27 cellular contexts compared by ENCODE assay signal in the genomic region with DNA sequence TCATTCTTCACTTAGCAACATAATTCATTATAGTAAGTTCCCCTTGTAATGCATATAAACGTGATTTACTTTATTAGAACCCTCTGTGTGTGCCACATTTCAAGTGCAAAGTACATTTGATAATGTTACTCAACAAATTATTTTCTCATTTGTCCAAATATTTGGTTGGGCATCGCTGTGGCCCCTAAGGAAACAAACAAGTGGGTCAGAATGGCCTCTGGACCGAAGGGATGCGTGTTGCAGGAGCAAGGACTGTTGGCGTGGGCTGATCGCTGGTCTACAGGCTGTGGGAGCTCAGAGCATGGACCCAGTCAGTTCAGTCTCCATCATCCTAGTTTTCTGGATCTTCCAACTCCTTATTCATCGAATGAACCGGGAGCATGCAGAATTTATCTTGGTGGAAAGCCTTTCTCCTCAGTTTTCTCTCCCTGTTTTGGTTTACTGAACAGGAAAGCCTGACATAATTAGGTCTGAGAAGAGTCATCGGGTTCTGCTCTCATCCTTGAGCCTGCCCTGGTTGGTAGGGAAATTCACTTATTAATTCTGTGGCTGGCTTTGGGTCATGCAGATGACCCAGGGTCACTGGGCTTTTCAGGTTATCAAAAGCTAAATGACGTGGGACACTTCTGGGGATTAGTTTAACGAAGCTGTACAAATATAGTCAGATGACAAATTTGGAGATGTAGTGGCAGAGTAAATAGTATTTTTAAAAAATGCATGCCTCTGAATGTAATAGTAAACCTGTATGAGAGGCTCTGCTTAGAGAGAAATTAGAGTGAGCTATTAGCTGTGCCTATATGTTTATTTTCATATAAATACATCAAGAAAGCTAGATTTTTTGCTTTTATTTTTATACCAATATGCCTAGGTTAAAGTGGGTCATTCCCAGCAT.
A peak's percentile ranks its signal among the peaks of the same experiment; 100 is the strongest.
DNase-seq lines count a peak whose midpoint lies in the region; ATAC-seq, FAIRE-seq and TF ChIP-seq lines count a peak whose summit lies in the region.
"Had no signal": no experiment of that assay in that cellular context is flagged by ENCODE, and none has a peak within 500 bp of the region (broad histone marks: within the 10 kb centered on the region; RNA-seq: fewer than 3 reads in every experiment).

No MANE protein-coding gene starts in this region.

- WGBS in H9 (ENCODE audit: extremely low coverage, insufficient read length, low lambda C conversion rate): no CpG with 5 or more reads among the region's 11 CpGs
- 26% methylated on average over 11 of the region's 11 CpGs for WGBS in right lobe of liver (ENCODE audit: insufficient coverage, low coverage, low lambda C conversion rate, missing lambda C conversion rate)

- no peak overlapping the region for H3K4me3 Mint-ChIP-seq in H9
- H3K4me3 Mint-ChIP-seq: CD8-positive, alpha-beta T cell; T-cell had no signal

- no peak overlapping the region for H2BK20ac ChIP-seq in H9 (ENCODE audit: low read depth, low read length, poor library complexity, severe bottlenecking)

- no peaks in the 10 kb centered on the region for H3K23me2 ChIP-seq in H9 (ENCODE audit: insufficient read length, low read depth, low read length, poor library complexity, severe bottlenecking)

- H3K14ac ChIP-seq in H9 (ENCODE audit: insufficient read depth, low read length): no peak overlapping the region

- H4K20me1 ChIP-seq in H9 (ENCODE audit: control insufficient read depth, insufficient read depth, insufficient read length): no peaks in the 10 kb centered on the region

- H3K4me2 ChIP-seq in H9 (ENCODE audit: insufficient read depth, insufficient read length, low read length): no peak overlapping the region
- H3K4me2 ChIP-seq: A549; BLaER1 treated with 17β-estradiol and CSF1 and Interleukin-3, amounts not matched to agents 10 nM and 100 nM; PC-9 had no signal

- no peak overlapping the region for H2AFZ ChIP-seq in H9 (ENCODE audit: low read length)
- H2AFZ ChIP-seq: PC-9 had no signal

- H3K56ac ChIP-seq in H9 (ENCODE audit: insufficient read length, low read depth, low read length): no peak overlapping the region

- H3K27me3 ChIP-seq in H9 (ENCODE audit: insufficient read depth, low read length) (no peaks in the 10 kb centered on the region), right lobe of liver (no peaks in the 10 kb centered on the region)
- H3K27me3 ChIP-seq: BLaER1 treated with 17β-estradiol and CSF1 and Interleukin-3, amounts not matched to agents 10 nM and 100 nM had no signal

- no peaks in the 10 kb centered on the region for H3K79me1 ChIP-seq in H9 (ENCODE audit: insufficient read depth, low read depth, low read length, poor library complexity, severe bottlenecking)

- peak; percentile 94 for DNase-seq in DMS53 (lab: John Stamatoyannopoulos, UW)
- DNase-seq in H9: peak; percentile 10
- peak; percentile 80 for DNase-seq in SHP77 treated with DMSO at 0.1 percent for 48 hours (lab: John Stamatoyannopoulos, UW)
- peak; percentile 72 to 89 (median 87) for DNase-seq in right lobe of liver
- no peak for DNase-seq in omental fat pad (ENCODE audit: low spot score)
- no peak for DNase-seq in GM12892 (ENCODE audit: insufficient read length)
- DNase-seq in hepatic stellate cell (ENCODE audit: low spot score): no peak
- DNase-seq: AML-193; Caco-2; CD8-positive, alpha-beta T cell; DMS79 treated with DMSO at 0.1 percent for 48 hours; GF-D8; Karpas-422; MV-4-11; NCI-H1105; NCI-H1436 treated with DMSO at 0.1 percent for 48 hours; NCI-H2029; NCI-H446 treated with DMSO at 0.1 percent for 48 hours; NCI-H69; PC-9; T-cell had no signal

- no peak overlapping the region for H2BK12ac ChIP-seq in H9 (ENCODE audit: insufficient read length, low read depth, low read length)

- no peaks in the 10 kb centered on the region for H3K36me3 ChIP-seq in right lobe of liver

- H3K4me3 ChIP-seq in right lobe of liver: peak overlapping the region in 2 of 3 donors; percentile 27 to 39
- H3K4me3 ChIP-seq: A549; BLaER1 treated with 17β-estradiol and CSF1 and Interleukin-3, amounts not matched to agents 10 nM and 100 nM; PC-9 had no signal

- H3K4me1 Mint-ChIP-seq in H9: peaks cover 0 to 4% of the 10 kb centered on the region in 2 experiments; a peak in 1 of 4 replicates

- no peak overlapping the region for H3K23ac ChIP-seq in H9 (ENCODE audit: insufficient read length, low read depth, low read length)

- no peak overlapping the region for H4K8ac ChIP-seq in H9 (replicated peaks; ENCODE audit: insufficient read length, low read depth, low read length)

- FAIRE-seq in GM12892 (lab: Jason Lieb, UNC): no peak
- FAIRE-seq: A549, GM12891, GM19239, H54 had no signal

- ATAC-seq in right lobe of liver (peak; percentile 70 to 90 (median 84)), omental fat pad (ENCODE audit: low FRiP score) (no peak)
- ATAC-seq: A549; CD8-positive, alpha-beta T cell; Right ventricle myocardium inferior; T-cell had no signal

- H3K27ac ChIP-seq in H9 (ENCODE audit: insufficient read length, low read depth, low read length): no peak overlapping the region
- peak overlapping the region; percentile 87 to 99 (median 96) for H3K27ac ChIP-seq in right lobe of liver
- H3K27ac ChIP-seq: A549; BLaER1 treated with 17β-estradiol and CSF1 and Interleukin-3, amounts not matched to agents 10 nM and 100 nM; PC-9 had no signal

- H3T11ph ChIP-seq in H9 (ENCODE audit: low read length): no peak overlapping the region

- no peak overlapping the region for H3K4ac ChIP-seq in H9 (ENCODE audit: low read depth, low read length)

- no peaks in the 10 kb centered on the region for H3K79me2 ChIP-seq in H9 (ENCODE audit: insufficient read depth, low read length)

- H3K9ac ChIP-seq in H9 (ENCODE audit: extremely low read depth, insufficient read length, low read length): no peak overlapping the region
- H3K9ac ChIP-seq: BLaER1 treated with 17β-estradiol and CSF1 and Interleukin-3, amounts not matched to agents 10 nM and 100 nM had no signal

- H3K4me1 ChIP-seq in H9 (ENCODE audit: insufficient read depth, low read length): no peaks in the 10 kb centered on the region
- peaks cover 0 to 59% (median 11%) of the 10 kb centered on the region in 4 donors for H3K4me1 ChIP-seq in right lobe of liver
- H3K4me1 ChIP-seq: A549, Caco-2 had no signal

- H3K9me3 Mint-ChIP-seq in H9: no peaks in the 10 kb centered on the region
- H3K9me3 Mint-ChIP-seq: CD8-positive, alpha-beta T cell; T-cell had no signal

- no peak overlapping the region for H3K27ac Mint-ChIP-seq in H9
- H3K27ac Mint-ChIP-seq: CD8-positive, alpha-beta T cell; T-cell had no signal

- no peak overlapping the region for H2BK15ac ChIP-seq in H9 (ENCODE audit: low read depth, low read length)

- intact Hi-C loops in right lobe of liver (cut with DNase I): no loop called here

- H3K9me3 ChIP-seq in H9 (ENCODE audit: control insufficient read depth, low read depth, low read length): no peaks in the 10 kb centered on the region
- H3K9me3 ChIP-seq in right lobe of liver: no peaks in the 10 kb centered on the region
- H3K9me3 ChIP-seq: A549; BLaER1 treated with 17β-estradiol and CSF1 and Interleukin-3, amounts not matched to agents 10 nM and 100 nM; Caco-2 had no signal

- no peak overlapping the region for H2BK5ac ChIP-seq in H9 (ENCODE audit: insufficient read length, low read length)

- no peak overlapping the region for H4K5ac ChIP-seq in H9 (ENCODE audit: insufficient read length, low read depth, low read length)

- H3K27me3 Mint-ChIP-seq in H9 (ENCODE audit: low read depth): no peaks in the 10 kb centered on the region
- H3K27me3 Mint-ChIP-seq: T-cell had no signal

- H3K36me3 Mint-ChIP-seq in H9 (ENCODE audit: insufficient read depth in 1 of 3, low read depth in 3 of 3): no peaks in the 10 kb centered on the region

- TF ChIP-seq CTCF in H9 (conservative IDR thresholded peaks at IDR 0.05) (no peak), right lobe of liver (IDR thresholded peaks at IDR 0.05) (no peak), omental fat pad (IDR thresholded peaks at IDR 0.05) (no peak)

- H2AK5ac ChIP-seq in H9 (ENCODE audit: insufficient read length, low read length): no peak overlapping the region

- H4K91ac ChIP-seq in H9 (ENCODE audit: insufficient read length, low read depth, low read length): no peak overlapping the region

- H3K18ac ChIP-seq in H9 (ENCODE audit: insufficient read length, low read depth, low read length): no peak overlapping the region

- H2BK120ac ChIP-seq in H9 (ENCODE audit: low read depth, low read length, poor library complexity, severe bottlenecking): no peak overlapping the region

- TF ChIP-seq POLR2A in right lobe of liver (IDR thresholded peaks at IDR 0.05): peak; percentile 45
- no peak for TF ChIP-seq POLR2A in GM12892 (IDR thresholded peaks at IDR 0.05; ENCODE audit: low read depth, low read length)

Comparison
In these comparisons a context has a peak if more than half of its experiments do, and no peak if none do; other contexts are left out.
1. DNase-seq: peak in DMS53 (single experiment), H9 (single experiment), SHP77 treated with DMSO at 0.1 percent for 48 hours (single experiment) and right lobe of liver (3 of 3); none in omental fat pad (single experiment), GM12892 (single experiment) and hepatic stellate cell (single experiment).